In genomic region chr2:219171231-219171651, GRCh38 we compare ENCODE assay signal across 8 cellular contexts. TPM values are rescaled to one million over a fixed set of nuclear protein-coding genes. Genes with fewer than 3 reads are reported as not detected.
DNase-seq lines count a peak whose midpoint lies in the region; ATAC-seq and TF ChIP-seq lines count a peak whose summit lies in the region.

No MANE protein-coding gene starts in this region.

- H3K36me3 Mint-ChIP-seq in activated naive CD8-positive, alpha-beta T cell treated with anti-CD3 and anti-CD28 coated beads, Interleukin-2, amount 50 U/mL, for 24 hours (ENCODE audit: low read depth): peaks cover 10% of the 10 kb centered on the region

- WGBS in heart left ventricle, 4 donors: 26 to 31% (median 29%) methylated on average over 6 of the region's 6 CpGs
- WGBS in prostate gland: 32% methylated on average over 6 of the region's 6 CpGs

- no peaks in the 10 kb centered on the region for H3K27me3 ChIP-seq in heart left ventricle
- no peaks in the 10 kb centered on the region for H3K27me3 ChIP-seq in prostate gland (replicated peaks; ENCODE audit: insufficient read depth)

- H3K27me3 Mint-ChIP-seq in activated naive CD8-positive, alpha-beta T cell treated with anti-CD3 and anti-CD28 coated beads, Interleukin-2, amount 50 U/mL, for 24 hours: no peaks in the 10 kb centered on the region

- H3K4me1 ChIP-seq in heart left ventricle (peaks cover 0 to 35% (median 22%) of the 10 kb centered on the region in 12 donors), prostate gland (replicated peaks) (peaks cover 6% of the 10 kb centered on the region)

- no peaks in the 10 kb centered on the region for H3K9me3 Mint-ChIP-seq in activated naive CD8-positive, alpha-beta T cell treated with anti-CD3 and anti-CD28 coated beads, Interleukin-2, amount 50 U/mL, for 24 hours

- no peak overlapping the region for H3K4me3 ChIP-seq in GM12864 (ENCODE audit: low read depth, low read length)
- H3K4me3 ChIP-seq in heart left ventricle: no peak overlapping the region
- H3K4me3 ChIP-seq in prostate gland: no peak overlapping the region

- no peak overlapping the region for H3K27ac Mint-ChIP-seq in activated naive CD8-positive, alpha-beta T cell treated with anti-CD3 and anti-CD28 coated beads, Interleukin-2, amount 50 U/mL, for 24 hours

- peaks cover 0 to 43% (median 37%) of the 10 kb centered on the region in 9 donors for H3K36me3 ChIP-seq in heart left ventricle
- no peaks in the 10 kb centered on the region for H3K36me3 ChIP-seq in prostate gland

- H3K9me3 ChIP-seq in heart left ventricle (no peaks in the 10 kb centered on the region), prostate gland (no peaks in the 10 kb centered on the region)

- TF ChIP-seq CTCF in GM12864 (IDR thresholded peaks at IDR 0.05; ENCODE audit: low read depth, low read length, missing control alignments) (peak; percentile 71), heart left ventricle (IDR thresholded peaks at IDR 0.05) (peak; percentile 54 to 77 (median 68)), prostate gland (IDR thresholded peaks at IDR 0.05) (peak; percentile 16 to 68 (median 62))

- intact Hi-C loops in heart left ventricle (cut with DNase I): loop anchor here in 6 of 10 donors (1.0 to 10.0 kb wide), 5 partner anchors 11 to 886 kb away; partner anchors contain the start of genes DNPEP (in 3 of the 6), ZFAND2B (in 3 of the 6), ANKZF1 (in 1 of the 6) and ATG9A (in 1 of the 6)
- intact Hi-C loops in prostate gland (cut with DNase I): loop anchor here (10.0 kb wide), 1 partner anchor 344 kb away; the partner anchor contains the start of gene ASIC4

- no peak overlapping the region for H3K4me3 Mint-ChIP-seq in activated naive CD8-positive, alpha-beta T cell treated with anti-CD3 and anti-CD28 coated beads, Interleukin-2, amount 50 U/mL, for 24 hours

- peak overlapping the region in 8 of 12 donors; percentile 29 to 80 (median 51) for H3K27ac ChIP-seq in heart left ventricle
- H3K27ac ChIP-seq in prostate gland: peak overlapping the region; percentile 40 to 42

- no peak for ATAC-seq in activated naive CD8-positive, alpha-beta T cell treated with anti-CD3 and anti-CD28 coated beads, Interleukin-2, amount 50 U/mL, for 24 hours
- ATAC-seq in heart left ventricle (peak; percentile 53 to 71 (median 62)), GM18867 (IDR thresholded peaks at IDR 0.05; ENCODE audit: unreplicated experiment) (no peak)

- DNase-seq in AG20443 (ENCODE audit: low spot score) (peak; percentile 86), GM12864 (ENCODE audit: low read depth) (no peak), NCI-H2227 treated with DMSO at 0.1 percent for 48 hours (lab: John Stamatoyannopoulos, UW) (peak; percentile 13), heart left ventricle (peak in 3 of 5 donors; percentile 27 to 40 (median 29)), prostate gland (ENCODE audit: low spot score) (peak; percentile 42)
- peak; percentile 32 for DNase-seq in activated naive CD8-positive, alpha-beta T cell treated with anti-CD3 and anti-CD28 coated beads, Interleukin-2, amount 50 U/mL, for 24 hours
- DNase-seq in effector CD8-positive, alpha-beta T cell (lab: John Stamatoyannopoulos, UW): no peak

- H3K4me1 Mint-ChIP-seq in activated naive CD8-positive, alpha-beta T cell treated with anti-CD3 and anti-CD28 coated beads, Interleukin-2, amount 50 U/mL, for 24 hours: peaks cover 40% of the 10 kb centered on the region

- TF ChIP-seq POLR2A in heart left ventricle (IDR thresholded peaks at IDR 0.05): no peak
- no peak for TF ChIP-seq POLR2A in prostate gland (IDR thresholded peaks at IDR 0.05)

RNA-seq across cellular contexts. Expression of gene SLC23A3, which starts 1.4 kb away (rescaled TPM):
- total RNA-seq in heart left ventricle: under 1 TPM in 8 of 9 donors, not detected in 1; 0.12 to 0.92 (median 0.44) TPM
- under 1 TPM; 0.17 to 0.84 TPM for polyA plus RNA-seq in heart left ventricle
- 1 to 10 TPM; 2.3 to 2.9 TPM for total RNA-seq in prostate gland

RNA-seq across cellular contexts. Expression of gene CNPPD1, which starts 5.5 kb away (rescaled TPM):
- total RNA-seq in heart left ventricle: 10 to 100 TPM; 40.1 to 81.8 (median 57.2) TPM
- 100 to 1,000 TPM in 1 of 2 donors, 10 to 100 TPM in 1; 37.3 to 118 TPM for polyA plus RNA-seq in heart left ventricle
- 10 to 100 TPM; 53.6 to 60.1 TPM for total RNA-seq in prostate gland

RNA-seq across cellular contexts. Expression of gene RETREG2, which starts 6.8 kb away (rescaled TPM):
- 10 to 100 TPM; 28.3 to 55.8 (median 38.2) TPM for total RNA-seq in heart left ventricle
- 10 to 100 TPM; 13.4 to 56.0 TPM for polyA plus RNA-seq in heart left ventricle
- total RNA-seq in prostate gland: 100 to 1,000 TPM in 1 of 2 donors, 10 to 100 TPM in 1; 84.4 to 142 TPM

RNA-seq across cellular contexts. Expression of gene NHEJ1, which starts 10.6 kb away (rescaled TPM):
- total RNA-seq in heart left ventricle: 10 to 100 TPM in 1 of 9 donors, 1 to 10 TPM in 8; 4.6 to 13.2 (median 8.0) TPM
- 10 to 100 TPM in 1 of 2 donors, 1 to 10 TPM in 1; 3.7 to 17.0 TPM for polyA plus RNA-seq in heart left ventricle
- 10 to 100 TPM; 15.2 to 16.9 TPM for total RNA-seq in prostate gland

RNA-seq across cellular contexts. Expression of gene ZFAND2B, which starts 35.3 kb away (rescaled TPM):
- total RNA-seq in heart left ventricle: 10 to 100 TPM; 13.9 to 32.3 (median 23.5) TPM
- polyA plus RNA-seq in heart left ventricle: 10 to 100 TPM; 17.6 to 35.7 TPM
- total RNA-seq in prostate gland: 10 to 100 TPM; 49.0 to 57.2 TPM

Comparison
In these comparisons a context has a peak if more than half of its experiments do, and no peak if none do; other contexts are left out.
1. DNase-seq: peak in AG20443 (single experiment), NCI-H2227 treated with DMSO at 0.1 percent for 48 hours (single experiment), activated naive CD8-positive, alpha-beta T cell treated with anti-CD3 and anti-CD28 coated beads, Interleukin-2, amount 50 U/mL, for 24 hours (single experiment), heart left ventricle (3 of 5) and prostate gland (single experiment); none in GM12864 (single experiment) and effector CD8-positive, alpha-beta T cell (single experiment).
2. ATAC-seq: peak in heart left ventricle (4 of 4); none in activated naive CD8-positive, alpha-beta T cell treated with anti-CD3 and anti-CD28 coated beads, Interleukin-2, amount 50 U/mL, for 24 hours (single experiment) and GM18867 (single experiment).
3. Peak in every context shown above with its lines, with median percentiles within 50 percentile points of each other: CTCF ChIP-seq.